Comparison of ENCODE assay signal across 21 cellular contexts in the genomic region with DNA sequence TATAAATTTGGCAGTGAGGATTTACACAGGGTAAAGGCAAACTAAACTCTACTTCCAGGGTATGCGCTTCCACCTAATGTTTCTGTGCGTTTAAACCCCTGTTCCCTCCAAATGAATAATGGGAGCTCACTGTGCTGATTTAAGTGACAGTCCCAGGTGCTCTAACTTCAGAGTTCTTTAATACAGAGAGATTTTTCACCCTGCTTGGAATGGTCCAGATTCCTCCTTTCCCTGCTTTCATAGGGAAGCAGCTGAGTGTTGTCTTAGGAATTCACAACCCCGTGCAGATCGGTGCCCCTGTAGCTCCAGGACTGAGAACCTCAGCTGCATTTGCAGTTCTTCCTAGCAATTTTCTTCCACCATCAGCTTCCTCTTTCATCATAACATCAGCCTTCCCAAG.
"Had no signal": no experiment of that assay in that cellular context is flagged by ENCODE, and none has a peak within 500 bp of the region (broad histone marks: within the 10 kb centered on the region; RNA-seq: fewer than 3 reads in every experiment).

No MANE protein-coding gene starts in this region.

- H3K4me3 ChIP-seq: left ventricle myocardium inferior, lung, ovary, right atrium auricular region, right lobe of liver, skin epidermis, spleen, suprapubic skin, thoracic aorta, tibial artery, upper lobe of right lung had no signal

- H3K9me3 ChIP-seq: left ventricle myocardium inferior, ovary, right atrium auricular region, right lobe of liver, spleen, suprapubic skin, thoracic aorta, tibial artery, upper lobe of right lung had no signal

- H3K27ac ChIP-seq: left ventricle myocardium inferior, ovary, right atrium auricular region, right lobe of liver, skin epidermis, spleen, suprapubic skin, thoracic aorta, tibial artery, upper lobe of right lung had no signal

- H3K27me3 ChIP-seq: ovary, right atrium auricular region, right lobe of liver, spleen, suprapubic skin, tibial artery, upper lobe of right lung had no signal

- H3K4me1 ChIP-seq: left ventricle myocardium inferior, right atrium auricular region, spleen, suprapubic skin, tibial artery, upper lobe of right lung had no signal

- ATAC-seq: naive thymus-derived CD4-positive, alpha-beta T cell; natural killer cell treated with Interleukin-12 subunit alpha and Interleukin-12 subunit beta and Interleukin-15 and Interleukin-18, amount 100 ng/mL, for 72 hours; right lobe of liver; stimulated activated effector memory CD8-positive, alpha-beta T cell treated with anti-CD3 and anti-CD28 coated beads, Interleukin-12 subunit alpha, Interleukin-12 subunit beta, amount 100 ng/mL, for 72 hours; upper lobe of right lung had no signal

- H3K36me3 ChIP-seq: left ventricle myocardium inferior, ovary, right atrium auricular region, right lobe of liver, spleen, suprapubic skin, thoracic aorta, tibial artery, upper lobe of right lung had no signal

- DNase-seq: hypothalamus; immature natural killer cell; kidney; left ventricle myocardium inferior; mesendoderm; naive thymus-derived CD4-positive, alpha-beta T cell; ovary; right lobe of liver; spleen; stimulated activated CD4-positive, alpha-beta T cell treated with anti-CD3 and anti-CD28 coated beads, Interleukin-4, amount 100 ng/mL, for 24 hours; stimulated activated naive CD4-positive, alpha-beta T cell; tibial artery; trophoblast cell; upper lobe of right lung had no signal
